ENCODE assay signal across 31 cellular contexts in the genomic region with DNA sequence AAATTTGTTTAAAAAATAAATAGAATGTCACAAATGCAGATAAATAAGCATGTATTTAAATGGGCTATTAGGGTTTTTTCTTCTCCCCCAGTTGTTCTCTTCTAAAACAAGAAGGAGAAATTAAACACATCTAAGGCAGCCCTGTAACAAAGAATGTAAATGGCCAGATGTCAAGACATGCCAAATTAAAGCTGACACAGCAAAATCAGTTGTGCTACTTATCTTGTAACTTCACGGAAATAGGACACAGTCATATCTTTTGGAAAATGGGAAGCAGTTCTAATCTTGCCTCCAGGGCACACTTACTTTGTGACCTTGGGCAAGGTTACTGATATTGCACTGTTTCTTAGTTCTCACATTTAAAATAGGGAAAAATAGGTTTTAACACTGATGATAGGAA.
"Had no signal": no experiment of that assay in that cellular context is flagged by ENCODE, and none has a peak within 500 bp of the region (broad histone marks: within the 10 kb centered on the region; RNA-seq: fewer than 3 reads in every experiment).

No MANE protein-coding gene starts in this region.

- H3K4me3 ChIP-seq: coronary artery, dorsolateral prefrontal cortex had no signal

- FAIRE-seq: astrocyte, bronchial epithelial cell, frontal cortex had no signal

- H3K27me3 ChIP-seq: brain microvascular endothelial cell, dorsolateral prefrontal cortex had no signal

- ATAC-seq: activated naive CD4-positive, alpha-beta T cell treated with anti-CD3 and anti-CD28 coated beads, Interleukin-2, amount 50 U/mL, for 72 hours; activated T-cell treated with anti-CD3 and anti-CD28 coated beads, Interleukin-2, amount 50 U/mL, for 72 hours; esophagus mucosa; T-helper 17 cell; WTC11 had no signal

- H3K27ac ChIP-seq: brain microvascular endothelial cell, coronary artery, dorsolateral prefrontal cortex, VCaP had no signal

- DNase-seq: activated CD4-positive, alpha-beta memory T cell treated with anti-CD3 and anti-CD28 coated beads, Interleukin-2, amount 10 ng/mL, durations not matched to agents 7 days and 5 days; activated CD4-positive, alpha-beta T cell treated with anti-CD3 and anti-CD28 coated beads for 1 hour; activated CD4-positive, alpha-beta T cell treated with anti-CD3 and anti-CD28 coated beads for 4 hours; activated CD4-positive, alpha-beta T cell treated with anti-CD3 and anti-CD28 coated beads, Interleukin-2, amount 10 ng/mL, durations not matched to agents 7 days and 5 days; activated CD4-positive, alpha-beta T cell treated with anti-CD3 and anti-CD28 coated beads, Interleukin-2, amount 50 U/mL, for 4 hours; activated CD8-positive, alpha-beta memory T cell treated with anti-CD3 and anti-CD28 coated beads, Interleukin-2, amount 50 U/mL, for 48 hours; activated gamma-delta T cell; activated naive CD4-positive, alpha-beta T cell; activated naive CD4-positive, alpha-beta T cell treated with anti-CD3 and anti-CD28 coated beads, Interleukin-2, amount 10 ng/mL, durations not matched to agents 7 days and 5 days; activated naive CD8-positive, alpha-beta T cell treated with anti-CD3 and anti-CD28 coated beads, Interleukin-2, amount 10 ng/mL, durations not matched to agents 7 days and 5 days; activated T-cell treated with anti-CD3 and anti-CD28 coated beads for 4 hours; activated T-cell treated with anti-CD3 and anti-CD28 coated beads, Interleukin-2, amount 50 U/mL, for 24 hours; activated T-cell treated with anti-CD3 and anti-CD28 coated beads, Interleukin-2, amount 50 U/mL, for 72 hours; amniotic stem cell; anterior cingulate cortex; brain microvascular endothelial cell; dorsolateral prefrontal cortex; effector memory CD4-positive, alpha-beta T cell; endodermal cell; foreskin fibroblast; head of caudate nucleus; T-helper 17 cell; T1000 had no signal

- H3K36me3 ChIP-seq: brain microvascular endothelial cell had no signal
